In genomic region chr2:54558188-54558975, GRCh38 we compare ENCODE assay signal across 8 cellular contexts.
A peak's percentile ranks its signal among the peaks of the same experiment; 100 is the strongest.
DNase-seq lines count a peak whose midpoint lies in the region; ATAC-seq, FAIRE-seq and TF ChIP-seq lines count a peak whose summit lies in the region.

No MANE protein-coding gene starts in this region.

- CTCF ChIA-PET in BJ (lab: Yijun Ruan, JAX), result interaction anchor here (0.6 to 1.8 kb wide), 5 partner anchors 10 to 395 kb away, joined by 3 to 6 read pairs (median 5); no protein-coding TSS in a partner anchor

- H3K36me3 ChIP-seq in BJ (ENCODE audit: control insufficient read depth, insufficient read depth, low read length) (no peaks in the 10 kb centered on the region), thoracic aorta (no peaks in the 10 kb centered on the region)

- POLR2A ChIA-PET in BJ (lab: Charles Lee), result no interaction called here

- peak overlapping the region; percentile 47 to 96 (median 92) for H3K27ac Mint-ChIP-seq in naive B cell

- H3K36me3 Mint-ChIP-seq in naive B cell, result no peaks in the 10 kb centered on the region

- peak overlapping the region; percentile 44 to 56 for H3K27ac ChIP-seq in thoracic aorta

- no peaks in the 10 kb centered on the region for H3K9me3 Mint-ChIP-seq in naive B cell

- peak; percentile 37 for FAIRE-seq in GM19239 (lab: Jason Lieb, UNC)

- peaks cover 57 to 75% (median 65%) of the 10 kb centered on the region in 3 donors for H3K4me1 Mint-ChIP-seq in naive B cell

- H3K4me3 ChIP-seq in BJ (ENCODE audit: low read depth, low read length) (peak overlapping the region; percentile 37), thoracic aorta (peak overlapping the region; percentile 75)

- no peaks in the 10 kb centered on the region for H3K27me3 ChIP-seq in BJ (ENCODE audit: control insufficient read depth, insufficient read depth, low read length)
- no peaks in the 10 kb centered on the region for H3K27me3 ChIP-seq in thoracic aorta (replicated peaks; ENCODE audit: insufficient read depth)

- TF ChIP-seq CTCF in BJ (IDR thresholded peaks at IDR 0.05; ENCODE audit: insufficient read depth, low read depth, low read length) (no peak), thoracic aorta (IDR thresholded peaks at IDR 0.05) (no peak)

- no peaks in the 10 kb centered on the region for H3K27me3 Mint-ChIP-seq in naive B cell

- peak overlapping the region; percentile 92 to 100 (median 98) for H3K4me3 Mint-ChIP-seq in naive B cell

- H3K9me3 ChIP-seq in thoracic aorta, result no peaks in the 10 kb centered on the region

- ATAC-seq in HG03432 (IDR thresholded peaks at IDR 0.05; ENCODE audit: unreplicated experiment) (peak; percentile 64), naive B cell (ENCODE audit: low read depth in 2 of 2) (peak; percentile 61), thoracic aorta (ENCODE audit: insufficient number of reproducible peaks, low FRiP score, low read depth) (no peak)

- H3K4me1 ChIP-seq in thoracic aorta (ENCODE audit: control insufficient read depth in 1 of 2, low read depth in 2 of 2), result peaks cover 27 to 68% of the 10 kb centered on the region in 2 donors

- no peak for TF ChIP-seq POLR2A in erythroblast (IDR thresholded peaks at IDR 0.05; ENCODE audit: low read length)

- DNase-seq in BJ (ENCODE audit: low read depth), result no peak
- no peak for DNase-seq in GM19239 (ENCODE audit: insufficient read length, low spot score)
- DNase-seq in NCI-H82 (lab: John Stamatoyannopoulos, UW), result peak; percentile 89
- peak; percentile 55 for DNase-seq in activated T-cell treated with anti-CD3 and anti-CD28 coated beads for 24 hours (ENCODE audit: low read depth)
- DNase-seq in erythroblast (lab: John Stamatoyannopoulos, UW), result peak; percentile 55 to 69
- peak; percentile 57 for DNase-seq in naive B cell
- no peak for DNase-seq in thoracic aorta (ENCODE audit: low spot score)

Comparison
In these comparisons a context has a peak if more than half of its experiments do, and no peak if none do; other contexts are left out.
1. DNase-seq: peak in NCI-H82 (single experiment), activated T-cell treated with anti-CD3 and anti-CD28 coated beads for 24 hours (single experiment), erythroblast (2 of 2) and naive B cell (single experiment); none in BJ (single experiment), GM19239 (single experiment) and thoracic aorta (single experiment).